ENCODE assay signal across 9 cellular contexts in the genomic region with DNA sequence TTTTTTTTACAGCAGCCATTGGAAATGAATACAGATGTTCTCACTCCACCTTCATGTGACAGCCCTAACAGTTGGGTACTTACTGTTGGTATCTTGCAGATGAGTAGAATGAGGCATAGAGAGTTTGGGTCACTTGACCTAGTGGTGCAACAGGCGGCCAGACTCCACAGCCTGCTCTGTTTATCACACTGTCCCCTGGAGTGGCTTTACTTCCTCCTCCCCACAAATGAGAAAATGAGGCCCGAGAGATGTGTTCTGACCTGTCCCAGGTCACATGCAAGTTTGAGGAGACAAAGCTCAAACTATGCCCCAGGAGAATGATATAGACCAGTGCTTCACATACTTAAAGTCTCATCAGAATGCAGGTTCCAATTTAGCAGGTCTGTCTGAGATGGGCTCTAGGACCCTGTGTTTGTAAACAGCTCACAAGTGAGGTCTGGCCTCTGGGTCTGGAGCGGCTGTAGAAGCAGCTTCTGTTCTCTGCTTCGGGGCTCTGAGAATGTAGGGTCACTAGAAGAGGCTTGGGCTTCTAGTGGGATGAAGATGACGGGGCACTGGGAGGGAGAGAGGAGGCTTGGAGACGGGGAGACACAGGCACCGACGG. TPM values are rescaled to one million over a fixed set of nuclear protein-coding genes. Genes with fewer than 3 reads are reported as not detected.
DNase-seq lines count a peak whose midpoint lies in the region; ATAC-seq and TF ChIP-seq lines count a peak whose summit lies in the region.
"Had no signal": no experiment of that assay in that cellular context is flagged by ENCODE, and none has a peak within 500 bp of the region (broad histone marks: within the 10 kb centered on the region; RNA-seq: fewer than 3 reads in every experiment).

No MANE protein-coding gene starts in this region.

- H3K4me3 ChIP-seq in lower lobe of right lung (no peak overlapping the region), suprapubic skin (no peak overlapping the region)
- no peak overlapping the region for H3K4me3 ChIP-seq in CD4-positive, alpha-beta memory T cell (ENCODE audit: low read length in 2 of 2)

- POLR2A ChIA-PET in MCF 10A (lab: Yijun Ruan, JAX), result interaction anchor here (0.6 to 0.9 kb wide), 2 partner anchors 9 to 229 kb away, joined by 3 to 4 read pairs; no protein-coding TSS in a partner anchor
- POLR2A ChIA-PET in CD4-positive, alpha-beta memory T cell (lab: Charles Lee; ENCODE audit: partially characterized antibody), result interaction anchor here (0.6 to 2.8 kb wide), 12 partner anchors 9 to 1554 kb away, joined by 3 to 17 read pairs (median 4); partner anchors contain the start of gene RCBTB2

- WGBS in suprapubic skin, result 89% methylated on average over 8 of the region's 8 CpGs

- DNase-seq in KBM-7 (peak; percentile 51), MCF 10A (ENCODE audit: unreplicated experiment) (no peak), lower lobe of right lung (peak; percentile 62), suprapubic skin (ENCODE audit: low spot score in 2 of 2) (no peak), NCI-H2107 treated with DMSO at 0.1 percent for 48 hours (lab: John Stamatoyannopoulos, UW; ENCODE audit: unreplicated experiment) (no peak), C1 segment of cervical spinal cord (lab: John Stamatoyannopoulos, UW) (no peak)
- DNase-seq in CD4-positive, alpha-beta memory T cell, result no peak
- DNase-seq: activated CD4-positive, alpha-beta T cell treated with anti-CD3 and anti-CD28 coated beads for 36 hours had no signal

- TF ChIP-seq POLR2A in suprapubic skin (IDR thresholded peaks at IDR 0.05), result no peak

- no peak overlapping the region for H3K4me3 Mint-ChIP-seq in MCF 10A (ENCODE audit: unreplicated experiment)
- peak overlapping the region in 4 of 8 donors; percentile 0 to 54 (median 28) for H3K4me3 Mint-ChIP-seq in CD4-positive, alpha-beta memory T cell
- H3K4me3 Mint-ChIP-seq: activated CD4-positive, alpha-beta T cell treated with anti-CD3 and anti-CD28 coated beads for 36 hours had no signal

- TF ChIP-seq CTCF in MCF 10A (IDR thresholded peaks at IDR 0.05; ENCODE audit: unreplicated experiment), result no peak
- TF ChIP-seq CTCF in lower lobe of right lung (IDR thresholded peaks at IDR 0.05), result no peak
- no peak for TF ChIP-seq CTCF in suprapubic skin (IDR thresholded peaks at IDR 0.05)

- no peaks in the 10 kb centered on the region for H3K36me3 ChIP-seq in lower lobe of right lung
- H3K36me3 ChIP-seq in suprapubic skin, result no peaks in the 10 kb centered on the region
- H3K36me3 ChIP-seq in CD4-positive, alpha-beta memory T cell (ENCODE audit: insufficient read depth, low read length), result no peaks in the 10 kb centered on the region

- H3K9me3 ChIP-seq in lower lobe of right lung, result no peaks in the 10 kb centered on the region
- no peaks in the 10 kb centered on the region for H3K9me3 ChIP-seq in suprapubic skin
- H3K9me3 ChIP-seq in CD4-positive, alpha-beta memory T cell (ENCODE audit: control insufficient read depth in 1 of 2, low read length in 2 of 2), result no peaks in the 10 kb centered on the region

- peak overlapping the region; percentile 84 for H3K27ac ChIP-seq in lower lobe of right lung
- H3K27ac ChIP-seq in suprapubic skin, result peak overlapping the region; percentile 34
- H3K27ac ChIP-seq in CD4-positive, alpha-beta memory T cell (ENCODE audit: low read depth, low read length), result no peak overlapping the region

- H3K9me3 Mint-ChIP-seq in MCF 10A (ENCODE audit: unreplicated experiment), result no peaks in the 10 kb centered on the region
- H3K9me3 Mint-ChIP-seq in CD4-positive, alpha-beta memory T cell, result no peaks in the 10 kb centered on the region

- peak overlapping the region; percentile 12 for H3K27ac Mint-ChIP-seq in MCF 10A (ENCODE audit: low read depth, unreplicated experiment)
- H3K27ac Mint-ChIP-seq in CD4-positive, alpha-beta memory T cell, result peak overlapping the region in 3 of 7 donors; percentile 7 to 75 (median 66)
- H3K27ac Mint-ChIP-seq: activated CD4-positive, alpha-beta T cell treated with anti-CD3 and anti-CD28 coated beads for 36 hours had no signal

- ATAC-seq in lower lobe of right lung (peak; percentile 35), HG02884 (IDR thresholded peaks at IDR 0.05; ENCODE audit: unreplicated experiment) (no peak)
- ATAC-seq: activated CD4-positive, alpha-beta T cell treated with anti-CD3 and anti-CD28 coated beads for 36 hours had no signal

- no peaks in the 10 kb centered on the region for H3K36me3 Mint-ChIP-seq in MCF 10A (ENCODE audit: insufficient read depth, unreplicated experiment)
- H3K36me3 Mint-ChIP-seq in CD4-positive, alpha-beta memory T cell, result no peaks in the 10 kb centered on the region

- BruUV-seq in MCF 10A (replicated peaks; lab: Mats Ljungman, UMichigan), result no TSS peak

- in situ Hi-C loops in KBM-7 (cut with MboI; ENCODE audit: low pct_unique_long_range_greater_than_20kb, low sequenced_read_pairs), result no loop called here

- CTCF ChIA-PET in MCF 10A (lab: Yijun Ruan, JAX), result interaction anchor here (0.6 to 4.5 kb wide), 6 partner anchors 9 to 236 kb away, joined by 3 to 32 read pairs (median 4); no protein-coding TSS in a partner anchor
- CTCF ChIA-PET in CD4-positive, alpha-beta memory T cell (lab: Charles Lee; ENCODE audit: partially characterized antibody), result interaction anchor here (0.8 to 4.8 kb wide), 5 partner anchors 9 to 237 kb away, joined by 3 to 38 read pairs (median 8); partner anchors contain the start of gene LPAR6

- no peaks in the 10 kb centered on the region for H3K27me3 Mint-ChIP-seq in MCF 10A (ENCODE audit: insufficient read depth, unreplicated experiment)
- H3K27me3 Mint-ChIP-seq in CD4-positive, alpha-beta memory T cell, result peaks cover 0 to 2% of the 10 kb centered on the region in 2 donors

- H3K4me1 ChIP-seq in lower lobe of right lung (peaks cover 64% of the 10 kb centered on the region), suprapubic skin (peaks cover 58% of the 10 kb centered on the region)
- peaks cover 39% of the 10 kb centered on the region for H3K4me1 ChIP-seq in CD4-positive, alpha-beta memory T cell (ENCODE audit: insufficient read depth, low read length)

- TF ChIP-seq EP300 in suprapubic skin (IDR thresholded peaks at IDR 0.05), result no peak

- H3K27me3 ChIP-seq in lower lobe of right lung (ENCODE audit: low read depth) (no peaks in the 10 kb centered on the region), suprapubic skin (no peaks in the 10 kb centered on the region)
- no peaks in the 10 kb centered on the region for H3K27me3 ChIP-seq in CD4-positive, alpha-beta memory T cell (ENCODE audit: insufficient read depth, low read length)

- H3K4me1 Mint-ChIP-seq in MCF 10A (ENCODE audit: insufficient read depth, unreplicated experiment), result peaks cover 17% of the 10 kb centered on the region
- peaks cover 17 to 49% (median 33%) of the 10 kb centered on the region in 4 donors for H3K4me1 Mint-ChIP-seq in CD4-positive, alpha-beta memory T cell

- intact Hi-C loops in MCF 10A (cut with micrococcal nuclease), result no loop called here
- intact Hi-C loops in lower lobe of right lung (cut with DNase I), result no loop called here
- intact Hi-C loops in CD4-positive, alpha-beta memory T cell (cut with micrococcal nuclease), result no loop called here

RNA-seq across cellular contexts. Expression of gene RCBTB2, which starts 37.4 kb away (rescaled TPM):
- 2.4 TPM in 2 replicates for total RNA-seq in MCF 10A (2022)
- 20.1 TPM for total RNA-seq in lower lobe of right lung
- 1 to 10 TPM; 2.9 to 5.8 (median 4.4) TPM for total RNA-seq in suprapubic skin
- total RNA-seq in CD4-positive, alpha-beta memory T cell, result 10 to 100 TPM; 23.9 to 25.7 TPM
- 10 to 100 TPM; 33.7 to 46.5 TPM for polyA plus RNA-seq in CD4-positive, alpha-beta memory T cell

Comparison
In these comparisons a context has a peak if more than half of its experiments do, and no peak if none do; other contexts are left out.
1. DNase-seq: peak in KBM-7 (single experiment) and lower lobe of right lung (single experiment); none in MCF 10A (single experiment), suprapubic skin (0 of 2), CD4-positive, alpha-beta memory T cell (0 of 5), NCI-H2107 treated with DMSO at 0.1 percent for 48 hours (single experiment) and C1 segment of cervical spinal cord (0 of 14).